In the genomic region with DNA sequence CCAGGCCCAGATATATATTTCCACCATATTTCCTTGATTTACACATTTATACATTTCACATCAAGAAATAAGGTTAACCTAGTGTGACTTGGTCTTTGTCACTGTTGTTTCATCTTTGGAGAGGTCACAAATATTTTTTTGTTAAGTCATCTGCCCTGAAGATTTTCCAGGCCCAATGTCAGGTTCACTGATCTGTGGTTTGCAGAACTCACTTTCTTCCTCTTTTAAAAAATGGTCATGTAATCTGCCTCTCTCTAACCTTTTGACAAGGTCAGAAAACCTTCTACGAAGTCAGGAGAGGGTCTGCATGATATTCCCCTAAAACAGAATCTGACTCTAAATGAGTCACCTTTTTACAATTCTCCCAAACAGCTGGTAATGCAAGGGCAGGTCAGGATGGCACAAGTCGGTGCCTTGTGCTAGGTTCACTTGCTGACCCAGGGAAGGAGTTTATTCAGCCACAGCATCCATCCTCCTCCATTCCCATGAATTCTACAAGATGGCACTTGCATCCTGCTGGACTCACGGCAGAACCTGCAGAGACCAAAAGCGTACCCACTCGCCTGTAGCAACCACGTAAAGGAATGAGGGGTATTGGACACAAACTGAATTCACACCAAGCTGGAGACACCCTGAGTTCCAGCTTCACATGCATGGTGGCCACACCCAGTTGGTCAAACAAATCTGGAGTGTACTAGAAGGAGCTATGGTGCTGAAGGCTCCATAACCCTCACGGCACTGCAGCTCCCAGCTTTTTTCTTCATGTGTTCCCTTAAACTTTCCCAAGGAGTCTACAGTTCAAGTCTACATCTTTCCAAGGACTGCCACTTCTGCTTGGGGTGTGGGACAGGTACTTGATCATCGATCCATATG, we compare ENCODE assay signal across 1 cellular context.
A peak's percentile ranks its signal among the peaks of the same experiment; 100 is the strongest.
TF ChIP-seq lines count a peak whose summit lies in the region.

No MANE protein-coding gene starts in this region.

TF ChIP-seq in K562, 482 proteins besides CTCF, POLR2A, EP300 and RAD21 (continued from another document and continues in another):
- TF ChIP-seq ZBTB33 (CRISPR knock-in tag; IDR thresholded peaks at IDR 0.05) = no peak
- TF ChIP-seq ZBTB40 (IDR thresholded peaks at IDR 0.05) = peak; percentile 8; the same call in 1 of the 2 replicates
- TF ChIP-seq ZBTB40 (CRISPR knock-in tag; IDR thresholded peaks at IDR 0.05) = no peak
- no peak for TF ChIP-seq CXXC5 (CRISPR knock-in tag; IDR thresholded peaks at IDR 0.05)
- TF ChIP-seq BHLHE40 (IDR thresholded peaks at IDR 0.05; ENCODE audit: low read length) = peak; percentile 3; the same call in 1 of the 2 replicates
- TF ChIP-seq, protein P1, sequence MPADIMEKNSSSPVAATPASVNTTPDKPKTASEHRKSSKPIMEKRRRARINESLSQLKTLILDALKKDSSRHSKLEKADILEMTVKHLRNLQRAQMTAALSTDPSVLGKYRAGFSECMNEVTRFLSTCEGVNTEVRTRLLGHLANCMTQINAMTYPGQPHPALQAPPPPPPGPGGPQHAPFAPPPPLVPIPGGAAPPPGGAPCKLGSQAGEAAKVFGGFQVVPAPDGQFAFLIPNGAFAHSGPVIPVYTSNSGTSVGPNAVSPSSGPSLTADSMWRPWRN (IDR thresholded peaks at IDR 0.05; ENCODE audit: low read depth) = 0 out of 2 replicates have a peak, but pooled peaks have one; percentile 21
- TF ChIP-seq TCFL5 (CRISPR knock-in tag; conservative IDR thresholded peaks at IDR 0.05) = no peak
- peak in 1 of 2 experiments; percentile 51; a peak in 1 of 4 replicates for TF ChIP-seq NONO (IDR thresholded peaks at IDR 0.05; ENCODE audit: low read depth in 2 of 2, low read length in 1 of 2)
- no peak for TF ChIP-seq MED1 (CRISPR knock-in tag; IDR thresholded peaks at IDR 0.05; ENCODE audit: borderline replicate concordance)
- no peak for TF ChIP-seq ZZZ3 (IDR thresholded peaks at IDR 0.05)
- TF ChIP-seq ZNF316 (IDR thresholded peaks at IDR 0.05) = peak; percentile 83
- TF ChIP-seq ZNF165 (CRISPR knock-in tag; IDR thresholded peaks at IDR 0.05; ENCODE audit: borderline replicate concordance) = 0 out of 2 replicates have a peak, but pooled peaks have one; percentile 25
- peak; percentile 49 for TF ChIP-seq L3MBTL2 (IDR thresholded peaks at IDR 0.05)
- TF ChIP-seq ATF1 (CRISPR knock-in tag; IDR thresholded peaks at IDR 0.05) = no peak
- 0 out of 2 replicates have a peak, but pooled peaks have one; percentile 15 for TF ChIP-seq ATF1 (tag; IDR thresholded peaks at IDR 0.05)
- peak in 1 of 2 experiments; percentile 19 for TF ChIP-seq AFF1 (IDR thresholded peaks at IDR 0.05; ENCODE audit: low read depth in 1 of 2, partially characterized antibody in 2 of 2)
- no peak for TF ChIP-seq NEUROD1 (IDR thresholded peaks at IDR 0.05; ENCODE audit: borderline replicate concordance, low read depth, low read length, partially characterized antibody)
- TF ChIP-seq, protein P2, sequence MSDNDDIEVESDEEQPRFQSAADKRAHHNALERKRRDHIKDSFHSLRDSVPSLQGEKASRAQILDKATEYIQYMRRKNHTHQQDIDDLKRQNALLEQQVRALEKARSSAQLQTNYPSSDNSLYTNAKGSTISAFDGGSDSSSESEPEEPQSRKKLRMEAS (CRISPR knock-in tag; IDR thresholded peaks at IDR 0.05) = 0 out of 2 replicates have a peak, but pooled peaks have one; percentile 15
- TF ChIP-seq KLF1 (tag; IDR thresholded peaks at IDR 0.05) = peak; percentile 80; the same call in 1 of the 2 replicates
- peak; percentile 83 for TF ChIP-seq C11orf30 (IDR thresholded peaks at IDR 0.05; ENCODE audit: low read depth)
- TF ChIP-seq MAFK (IDR thresholded peaks at IDR 0.05; ENCODE audit: low read length) = peak; percentile 80
- no peak for TF ChIP-seq ZBTB34 (CRISPR knock-in tag; IDR thresholded peaks at IDR 0.05)
- peak; percentile 12; the same call in 1 of the 2 replicates for TF ChIP-seq SPI1 (IDR thresholded peaks at IDR 0.05; ENCODE audit: borderline replicate concordance, low read depth, low read length)
- peak; percentile 32; the same call in 1 of the 2 replicates for TF ChIP-seq MYC (IDR thresholded peaks at IDR 0.05; ENCODE audit: low read depth, low read length)
- TF ChIP-seq MYC (CRISPR knock-in tag; IDR thresholded peaks at IDR 0.05; ENCODE audit: borderline replicate concordance, low read depth) = no peak
